8 cellular contexts compared by ENCODE assay signal in the genomic region with DNA sequence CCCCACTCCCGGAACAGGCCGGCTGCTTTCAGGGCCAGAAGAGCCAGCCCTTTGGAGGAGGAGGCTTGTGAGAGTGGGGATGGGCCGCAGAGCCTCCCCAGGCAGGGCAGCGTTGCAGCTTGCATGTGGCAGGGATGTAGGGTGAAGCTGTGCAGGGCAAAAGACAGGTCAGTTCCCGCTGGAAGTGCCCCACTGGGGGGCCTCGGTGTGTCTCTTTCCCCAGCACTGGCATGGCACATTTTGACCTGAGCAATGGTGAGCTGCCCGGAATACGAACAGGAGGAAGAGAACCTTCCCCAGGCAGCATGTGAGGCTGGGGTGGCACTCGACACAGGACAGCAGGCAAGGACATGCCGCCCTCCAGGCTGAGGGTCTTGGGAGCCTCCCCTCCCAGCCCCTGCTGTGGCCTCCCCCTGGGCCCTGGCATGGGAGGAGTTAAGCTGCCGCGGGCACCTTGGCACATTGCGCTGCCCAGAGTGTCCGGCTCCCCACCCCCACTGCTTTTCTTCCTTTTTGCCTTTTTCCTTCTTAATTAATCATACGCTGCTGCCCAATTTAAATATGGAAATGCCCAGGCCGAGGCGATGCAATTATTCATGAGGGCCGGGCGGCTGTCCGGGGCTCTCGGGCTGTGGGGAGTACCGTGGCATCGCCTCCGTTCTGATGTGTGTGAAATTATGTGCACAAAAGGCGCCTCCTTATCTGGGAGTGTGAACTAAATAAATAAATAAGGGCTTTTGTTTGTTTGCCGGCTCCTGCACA.
A peak's percentile ranks its signal among the peaks of the same experiment; 100 is the strongest.
DNase-seq lines count a peak whose midpoint lies in the region; ATAC-seq and TF ChIP-seq lines count a peak whose summit lies in the region.

No MANE protein-coding gene starts in this region.

- H3K9me3 Mint-ChIP-seq in activated naive CD4-positive, alpha-beta T cell treated with anti-CD3 and anti-CD28 coated beads, Interleukin-2, amount 50 U/mL, for 72 hours = no peaks in the 10 kb centered on the region

- H3K27ac Mint-ChIP-seq in activated naive CD4-positive, alpha-beta T cell treated with anti-CD3 and anti-CD28 coated beads, Interleukin-2, amount 50 U/mL, for 72 hours = peak overlapping the region; percentile 91 to 98

- intact Hi-C loops in heart right ventricle (cut with DNase I) = no loop called here
- intact Hi-C loops in sigmoid colon (cut with DNase I) = no loop called here

- H3K9me3 ChIP-seq in heart right ventricle (no peaks in the 10 kb centered on the region), sigmoid colon (no peaks in the 10 kb centered on the region)

- peaks cover 30 to 90% (median 75%) of the 10 kb centered on the region in 9 donors for H3K4me1 ChIP-seq in heart right ventricle
- H3K4me1 ChIP-seq in sigmoid colon = peaks cover 0 to 88% (median 83%) of the 10 kb centered on the region in 4 donors

- TF ChIP-seq EP300 in sigmoid colon (IDR thresholded peaks at IDR 0.05) = no peak

- CTCF ChIA-PET in HEK293T (lab: Yijun Ruan, JAX) = interaction anchor here (1.3 kb wide), 1 partner anchor 95 kb away, joined by 3 read pairs; no protein-coding TSS in a partner anchor

- 1 to 3% methylated on average over 26 of the region's 26 CpGs for WGBS in heart right ventricle, 2 donors
- 4 to 24% methylated on average over 26 of the region's 26 CpGs for WGBS in sigmoid colon, 2 donors

- H3K27ac ChIP-seq in heart right ventricle (peak overlapping the region; percentile 98 to 100 (median 100)), sigmoid colon (peak overlapping the region; percentile 94 to 100 (median 100))

- POLR2A ChIA-PET in HEK293T (lab: Yijun Ruan, JAX) = interaction anchor here (1.5 to 2.0 kb wide), 3 partner anchors 17 to 47 kb away, joined by 4 to 15 read pairs (median 5); no protein-coding TSS in a partner anchor

- no peak for TF ChIP-seq POLR2A in sigmoid colon (IDR thresholded peaks at IDR 0.05)

- H3K36me3 ChIP-seq in heart right ventricle (peaks cover 0 to 11% (median 0%) of the 10 kb centered on the region in 9 donors), sigmoid colon (no peaks in the 10 kb centered on the region)

- H3K27me3 ChIP-seq in heart right ventricle (no peaks in the 10 kb centered on the region), sigmoid colon (no peaks in the 10 kb centered on the region)

- peak; percentile 65 for DNase-seq in DMS53 treated with DMSO at 0.1 percent for 48 hours (lab: John Stamatoyannopoulos, UW; ENCODE audit: unreplicated experiment)
- DNase-seq in NAMALWA (ENCODE audit: low spot score) = peak; percentile 32
- DNase-seq in activated naive CD4-positive, alpha-beta T cell treated with anti-CD3 and anti-CD28 coated beads, Interleukin-2, amount 50 U/mL, for 72 hours (ENCODE audit: low spot score in 2 of 2) = peak in 1 of 2 donors; percentile 47
- peak in 1 of 2 donors; percentile 59 for DNase-seq in heart right ventricle
- peak; percentile 78 for DNase-seq in sigmoid colon
- DNase-seq in NCI-H1417 treated with DMSO at 0.1 percent for 48 hours (lab: John Stamatoyannopoulos, UW) = no peak
- no peak for DNase-seq in HEK293T (ENCODE audit: extremely low spot score)

- peak overlapping the region; percentile 68 to 87 (median 78) for H3K4me3 ChIP-seq in heart right ventricle
- H3K4me3 ChIP-seq in sigmoid colon = peak overlapping the region; percentile 79 to 86 (median 84)

- no peak for TF ChIP-seq CTCF in heart right ventricle (IDR thresholded peaks at IDR 0.05)
- TF ChIP-seq CTCF in sigmoid colon (IDR thresholded peaks at IDR 0.05) = no peak

- ATAC-seq in activated naive CD4-positive, alpha-beta T cell treated with anti-CD3 and anti-CD28 coated beads, Interleukin-2, amount 50 U/mL, for 72 hours = peak; percentile 43 to 44
- peak; percentile 2 to 57 (median 24) for ATAC-seq in heart right ventricle
- no peak for ATAC-seq in HG02759 (IDR thresholded peaks at IDR 0.05; ENCODE audit: unreplicated experiment)

- no peaks in the 10 kb centered on the region for H3K36me3 Mint-ChIP-seq in activated naive CD4-positive, alpha-beta T cell treated with anti-CD3 and anti-CD28 coated beads, Interleukin-2, amount 50 U/mL, for 72 hours

TF ChIP-seq in HEK293T, 16 proteins besides CTCF, POLR2A, EP300 and RAD21:
- TF ChIP-seq, protein P1, sequence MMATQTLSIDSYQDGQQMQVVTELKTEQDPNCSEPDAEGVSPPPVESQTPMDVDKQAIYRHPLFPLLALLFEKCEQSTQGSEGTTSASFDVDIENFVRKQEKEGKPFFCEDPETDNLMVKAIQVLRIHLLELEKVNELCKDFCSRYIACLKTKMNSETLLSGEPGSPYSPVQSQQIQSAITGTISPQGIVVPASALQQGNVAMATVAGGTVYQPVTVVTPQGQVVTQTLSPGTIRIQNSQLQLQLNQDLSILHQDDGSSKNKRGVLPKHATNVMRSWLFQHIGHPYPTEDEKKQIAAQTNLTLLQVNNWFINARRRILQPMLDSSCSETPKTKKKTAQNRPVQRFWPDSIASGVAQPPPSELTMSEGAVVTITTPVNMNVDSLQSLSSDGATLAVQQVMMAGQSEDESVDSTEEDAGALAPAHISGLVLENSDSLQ (IDR thresholded peaks at IDR 0.05) = no peak
- TF ChIP-seq SUZ12 (IDR thresholded peaks at IDR 0.05) (no peak), TARDBP (IDR thresholded peaks at IDR 0.05) (no peak), BHLHE40 (IDR thresholded peaks at IDR 0.05; ENCODE audit: borderline replicate concordance) (no peak), CTBP1 (IDR thresholded peaks at IDR 0.05; ENCODE audit: borderline replicate concordance) (no peak), ELF4 (IDR thresholded peaks at IDR 0.05) (no peak), FOXM1 (IDR thresholded peaks at IDR 0.05; ENCODE audit: borderline replicate concordance) (no peak), ZNF384 (IDR thresholded peaks at IDR 0.05) (no peak), LEF1 (IDR thresholded peaks at IDR 0.05; ENCODE audit: borderline replicate concordance) (no peak), NFRKB (IDR thresholded peaks at IDR 0.05) (no peak), ARNT (IDR thresholded peaks at IDR 0.05) (no peak), L3MBTL2 (conservative IDR thresholded peaks at IDR 0.05) (no peak), FOXK2 (IDR thresholded peaks at IDR 0.05) (no peak), SP1 (IDR thresholded peaks at IDR 0.05) (no peak)

Comparison
In these comparisons a context has a peak if more than half of its experiments do, and no peak if none do; other contexts are left out.
1. DNase-seq: peak in DMS53 treated with DMSO at 0.1 percent for 48 hours (single experiment), NAMALWA (single experiment) and sigmoid colon (single experiment); none in NCI-H1417 treated with DMSO at 0.1 percent for 48 hours (single experiment) and HEK293T (single experiment).